In genomic region chr3:159126261-159127020, GRCh38 we compare ENCODE assay signal across 20 cellular contexts. TPM values are rescaled to one million over a fixed set of nuclear protein-coding genes. Genes with fewer than 3 reads are reported as not detected.
A peak's percentile ranks its signal among the peaks of the same experiment; 100 is the strongest.
DNase-seq lines count a peak whose midpoint lies in the region; ATAC-seq and TF ChIP-seq lines count a peak whose summit lies in the region.
"Had no signal": no experiment of that assay in that cellular context is flagged by ENCODE, and none has a peak within 500 bp of the region (broad histone marks: within the 10 kb centered on the region; RNA-seq: fewer than 3 reads in every experiment).

No MANE protein-coding gene starts in this region.

- H3K4me1 ChIP-seq in SK-N-SH (ENCODE audit: control insufficient read depth in 1 of 2, insufficient read depth in 2 of 2, low read depth in 1 of 2, low read length in 1 of 2) (peaks cover 2 to 11% of the 10 kb centered on the region in 2 experiments), skeletal muscle satellite cell (ENCODE audit: control insufficient read depth, insufficient read depth, low read length) (peaks cover 46% of the 10 kb centered on the region)
- H3K4me1 ChIP-seq: ascending aorta had no signal

- H3F3A ChIP-seq in SK-N-SH (replicated peaks; ENCODE audit: insufficient read depth): no peaks in the 10 kb centered on the region

- H3K27me3 ChIP-seq in SK-N-SH (ENCODE audit: insufficient read depth) (no peaks in the 10 kb centered on the region), skeletal muscle satellite cell (ENCODE audit: control insufficient read depth, insufficient read depth, low read length) (no peaks in the 10 kb centered on the region)
- H3K27me3 ChIP-seq: ascending aorta had no signal

- CTCF ChIA-PET in SK-N-SH (lab: Yijun Ruan, JAX): no interaction called here

- no peak for TF ChIP-seq CTCF in SK-N-SH (IDR thresholded peaks at IDR 0.05)
- TF ChIP-seq CTCF in foreskin fibroblast (IDR thresholded peaks at IDR 0.05; ENCODE audit: low read depth, low read length): no peak

- H3K27ac ChIP-seq in SK-N-SH (ENCODE audit: low read depth in 2 of 2, low read length in 1 of 2): peak overlapping the region; percentile 41 to 50
- H3K27ac ChIP-seq: ascending aorta had no signal

- no peak for TF ChIP-seq EP300 in SK-N-SH (IDR thresholded peaks at IDR 0.05; ENCODE audit: borderline replicate concordance in 1 of 2, low read depth in 1 of 2, low read length in 1 of 2)

- WGBS in SK-N-SH (ENCODE audit: low lambda C conversion rate): 55% methylated on average over 5 of the region's 5 CpGs

- POLR2A ChIA-PET in SK-N-SH (lab: Yijun Ruan, JAX): no interaction called here

- no peak for ATAC-seq in HG03520 (IDR thresholded peaks at IDR 0.05; ENCODE audit: unreplicated experiment)
- ATAC-seq in HG02981 (IDR thresholded peaks at IDR 0.05; ENCODE audit: unreplicated experiment): no peak

- H2AFZ ChIP-seq in SK-N-SH (ENCODE audit: low read depth): no peak overlapping the region

- DNase-seq in NOMO-1 treated with DMSO at 0.1 percent for 48 hours (lab: John Stamatoyannopoulos, UW; ENCODE audit: unreplicated experiment): peak; percentile 19
- DNase-seq in NOMO-1 treated with dmso at 0.1 percent for 144 hours (lab: John Stamatoyannopoulos, UW; ENCODE audit: unreplicated experiment): no peak
- no peak for DNase-seq in SK-N-SH
- DNase-seq in foreskin fibroblast: peak; percentile 26 to 54
- DNase-seq in HuH-7.5 (ENCODE audit: low spot score): no peak
- DNase-seq: 8988T; activated CD4-positive, alpha-beta T cell treated with anti-CD3 and anti-CD28 coated beads, Interleukin-2, amount 10 ng/mL, durations not matched to agents 24 days and 14 days; activated naive CD4-positive, alpha-beta T cell treated with anti-CD3 and anti-CD28 coated beads for 36 hours; CD4-positive, alpha-beta T cell; cortex of kidney; DND-41; NCI-H1105 treated with DMSO at 0.1 percent for 48 hours; NCI-H2171; nephron progenitor cell; stimulated activated naive CD4-positive, alpha-beta T cell had no signal

- TF ChIP-seq RAD21 in SK-N-SH (IDR thresholded peaks at IDR 0.05; ENCODE audit: low read length): no peak

- H3K36me3 ChIP-seq in SK-N-SH (replicated peaks in 1 of 2; ENCODE audit: control insufficient read depth in 1 of 2, insufficient read depth in 2 of 2, low read length in 1 of 2) (no peaks in the 10 kb centered on the region), skeletal muscle satellite cell (ENCODE audit: insufficient read depth, low read length) (no peaks in the 10 kb centered on the region)
- H3K36me3 ChIP-seq: ascending aorta had no signal

- H4K20me1 ChIP-seq in SK-N-SH (ENCODE audit: insufficient read depth): no peaks in the 10 kb centered on the region

- no peak overlapping the region for H3K9ac ChIP-seq in SK-N-SH
- peak overlapping the region; percentile 39 for H3K9ac ChIP-seq in skeletal muscle satellite cell (ENCODE audit: low read depth, low read length)

- H3K4me3 ChIP-seq in SK-N-SH (ENCODE audit: low read depth in 2 of 2, low read length in 1 of 2) (no peak overlapping the region), foreskin fibroblast (ENCODE audit: low read depth in 1 of 2, low read length in 2 of 2) (no peak overlapping the region), skeletal muscle satellite cell (ENCODE audit: low read length) (no peak overlapping the region)
- H3K4me3 ChIP-seq: ascending aorta had no signal

- H3K79me2 ChIP-seq in SK-N-SH (ENCODE audit: insufficient read depth): no peaks in the 10 kb centered on the region

- H3K9me3 ChIP-seq in SK-N-SH (no peaks in the 10 kb centered on the region), skeletal muscle satellite cell (replicated peaks; ENCODE audit: low read length) (no peaks in the 10 kb centered on the region)
- H3K9me3 ChIP-seq: ascending aorta had no signal

- H3K4me2 ChIP-seq in SK-N-SH (no peak overlapping the region), skeletal muscle satellite cell (ENCODE audit: low read length) (no peak overlapping the region)

- H3K9me2 ChIP-seq in SK-N-SH: no peaks in the 10 kb centered on the region

TF ChIP-seq in SK-N-SH, 30 proteins besides CTCF, POLR2A, EP300 and RAD21:
- no peak for TF ChIP-seq CHD2 (IDR thresholded peaks at IDR 0.05; ENCODE audit: low read length, partially characterized antibody)
- no peak for TF ChIP-seq TEAD4 (IDR thresholded peaks at IDR 0.05; ENCODE audit: borderline replicate concordance, insufficient read depth)
- TF ChIP-seq TCF12 (IDR thresholded peaks at IDR 0.05): no peak
- no peak for TF ChIP-seq RXRA (IDR thresholded peaks at IDR 0.05; ENCODE audit: borderline replicate concordance, low read depth)
- no peak for TF ChIP-seq GATA2 (CRISPR knock-in tag; IDR thresholded peaks at IDR 0.05)
- no peak for TF ChIP-seq PBX3 (IDR thresholded peaks at IDR 0.05)
- no peak for TF ChIP-seq MAX (IDR thresholded peaks at IDR 0.05; ENCODE audit: low read depth)
- TF ChIP-seq FOXJ3 (CRISPR knock-in tag; IDR thresholded peaks at IDR 0.05): no peak
- TF ChIP-seq USF1 (IDR thresholded peaks at IDR 0.05; ENCODE audit: borderline replicate concordance, low read depth): no peak
- TF ChIP-seq REST (IDR thresholded peaks at IDR 0.05; ENCODE audit: low read depth, low read length): no peak
- no peak for TF ChIP-seq NFIC (IDR thresholded peaks at IDR 0.05; ENCODE audit: borderline replicate concordance)
- TF ChIP-seq RCOR1 (IDR thresholded peaks at IDR 0.05; ENCODE audit: low read length): no peak
- TF ChIP-seq ELF1 (IDR thresholded peaks at IDR 0.05): no peak
- no peak for TF ChIP-seq NRF1 (IDR thresholded peaks at IDR 0.05; ENCODE audit: low read depth, low read length)
- TF ChIP-seq MXI1 (IDR thresholded peaks at IDR 0.05; ENCODE audit: low read depth, low read length): no peak
- TF ChIP-seq GABPA (IDR thresholded peaks at IDR 0.05; ENCODE audit: low read depth): no peak
- TF ChIP-seq USF2 (IDR thresholded peaks at IDR 0.05; ENCODE audit: borderline replicate concordance, low read depth, low read length): no peak

RNA-seq across cellular contexts. Expression of gene IQCJ, which starts 57.3 kb away (rescaled TPM):
- not detected in 2 replicates for polyA plus RNA-seq in SK-N-SH (2012; rRNA removed)
- 0.01 TPM in 1 of 2 replicates, not detected in the other for polyA plus RNA-seq in SK-N-SH (2012; cell fraction: cytosol; rRNA removed)
- 0.13 TPM in 1 of 2 replicates, not detected in the other for polyA plus RNA-seq in SK-N-SH (2012; cell fraction: nucleus; rRNA removed)
- 0.22 TPM in 1 of 2 replicates, not detected in the other for total RNA-seq in skeletal muscle satellite cell (2012; rRNA removed)
- total RNA-seq: activated CD4-positive, alpha-beta T cell treated with anti-CD3 and anti-CD28 coated beads, Interleukin-2, amount 10 ng/mL, durations not matched to agents 24 days and 14 days; activated naive CD4-positive, alpha-beta T cell treated with anti-CD3 and anti-CD28 coated beads for 36 hours; ascending aorta; CD4-positive, alpha-beta T cell; pulmonary artery endothelial cell had no signal

Comparison
In these comparisons a context has a peak if more than half of its experiments do, and no peak if none do; other contexts are left out.
1. DNase-seq: peak in NOMO-1 treated with DMSO at 0.1 percent for 48 hours (single experiment) and foreskin fibroblast (2 of 2); none in NOMO-1 treated with dmso at 0.1 percent for 144 hours (single experiment), SK-N-SH (single experiment) and HuH-7.5 (single experiment).